23 cellular contexts compared by ENCODE assay signal in genomic region chr2:208135794-208136369, GRCh38. TPM values are rescaled to one million over a fixed set of nuclear protein-coding genes. Genes with fewer than 3 reads are reported as not detected.
"Had no signal": no experiment of that assay in that cellular context is flagged by ENCODE, and none has a peak within 500 bp of the region (broad histone marks: within the 10 kb centered on the region; RNA-seq: fewer than 3 reads in every experiment).

No MANE protein-coding gene starts in this region.

- H3K36me3 ChIP-seq: esophagus muscularis mucosa, tibial artery had no signal

- H3K4me3 Mint-ChIP-seq: activated CD4-positive, alpha-beta memory T cell treated with anti-CD3 and anti-CD28 coated beads for 36 hours; activated CD4-positive, alpha-beta T cell treated with anti-CD3 and anti-CD28 coated beads for 36 hours; activated CD8-positive, alpha-beta memory T cell treated with anti-CD3 and anti-CD28 coated beads, Interleukin-2, amount 10 ng/mL, durations not matched to agents 7 days and 5 days; brain; central memory CD8-positive, alpha-beta T cell; stimulated activated naive B cell treated with anti-CD40 and anti-IgM and Interleukin-4, amounts not matched to agents 10 μg/mL and 1 μg/mL and 100 μg/mL, for 72 hours; T-cell had no signal

- H3K4me1 Mint-ChIP-seq: stimulated activated naive B cell treated with anti-CD40 and anti-IgM and Interleukin-4, amounts not matched to agents 10 μg/mL and 1 μg/mL and 100 μg/mL, for 72 hours had no signal

- ATAC-seq: naive thymus-derived CD4-positive, alpha-beta T cell; psoas muscle had no signal

- H3K9me2 ChIP-seq: SK-N-SH had no signal

- H3K4me1 ChIP-seq: psoas muscle, tibial artery had no signal

- H3K36me3 Mint-ChIP-seq: activated CD4-positive, alpha-beta memory T cell treated with anti-CD3 and anti-CD28 coated beads for 36 hours; activated CD8-positive, alpha-beta memory T cell treated with anti-CD3 and anti-CD28 coated beads, Interleukin-2, amount 10 ng/mL, durations not matched to agents 7 days and 5 days; brain; stimulated activated naive B cell treated with anti-CD40 and anti-IgM and Interleukin-4, amounts not matched to agents 10 μg/mL and 1 μg/mL and 100 μg/mL, for 72 hours; T-cell had no signal

- H3K27me3 Mint-ChIP-seq: activated CD4-positive, alpha-beta T cell treated with anti-CD3 and anti-CD28 coated beads for 36 hours; T-cell had no signal

- H3K9me3 Mint-ChIP-seq: central memory CD8-positive, alpha-beta T cell had no signal

- H3K9me3 ChIP-seq: esophagus muscularis mucosa, psoas muscle, SK-N-SH, tibial artery had no signal

- DNase-seq: activated CD8-positive, alpha-beta memory T cell treated with anti-CD3 and anti-CD28 coated beads, Interleukin-2, amount 10 ng/mL, durations not matched to agents 7 days and 5 days; activated naive CD4-positive, alpha-beta T cell treated with anti-CD3 and anti-CD28 coated beads, Interleukin-2, amount 50 U/mL, for 16 hours; activated T-cell treated with anti-CD3 and anti-CD28 coated beads, Interleukin-2, amount 50 U/mL, for 1 hour; effector CD4-positive, alpha-beta T cell; hypothalamus; naive thymus-derived CD4-positive, alpha-beta T cell; psoas muscle; SK-N-SH; stimulated activated CD4-positive, alpha-beta T cell treated with anti-CD3 and anti-CD28 coated beads, Interleukin-4, amount 100 ng/mL, for 1 hour; stimulated activated naive B cell treated with anti-CD40 and anti-IgM and Interleukin-4, amounts not matched to agents 10 μg/mL and 1 μg/mL and 100 μg/mL, for 72 hours; T-cell; T1000; tibial artery had no signal

- H3K27ac ChIP-seq: coronary artery, psoas muscle, tibial artery had no signal

- H3K4me3 ChIP-seq: coronary artery, esophagus muscularis mucosa, psoas muscle, tibial artery had no signal

- H3K27ac Mint-ChIP-seq: activated CD4-positive, alpha-beta memory T cell treated with anti-CD3 and anti-CD28 coated beads for 36 hours; activated CD4-positive, alpha-beta T cell treated with anti-CD3 and anti-CD28 coated beads for 36 hours; brain; naive thymus-derived CD4-positive, alpha-beta T cell; stimulated activated naive B cell treated with anti-CD40 and anti-IgM and Interleukin-4, amounts not matched to agents 10 μg/mL and 1 μg/mL and 100 μg/mL, for 72 hours; T-cell had no signal

- H3K27me3 ChIP-seq: esophagus muscularis mucosa had no signal

- H3K4me2 ChIP-seq: SK-N-SH had no signal

RNA-seq across cellular contexts. Expression of gene CRYGC, which starts 6.3 kb away (rescaled TPM):
- total RNA-seq: activated CD4-positive, alpha-beta memory T cell treated with anti-CD3 and anti-CD28 coated beads for 36 hours; activated CD4-positive, alpha-beta T cell treated with anti-CD3 and anti-CD28 coated beads for 36 hours; activated CD8-positive, alpha-beta memory T cell treated with anti-CD3 and anti-CD28 coated beads, Interleukin-2, amount 10 ng/mL, durations not matched to agents 7 days and 5 days; esophagus muscularis mucosa; glomerular endothelial cell; mononuclear cell; naive thymus-derived CD4-positive, alpha-beta T cell; psoas muscle; subcutaneous adipose tissue; T-cell had no signal
- polyA plus RNA-seq: adipose tissue; naive thymus-derived CD4-positive, alpha-beta T cell; psoas muscle had no signal

RNA-seq across cellular contexts. Expression of gene CRYGB, which starts 10.1 kb away (rescaled TPM):
- total RNA-seq: activated CD4-positive, alpha-beta memory T cell treated with anti-CD3 and anti-CD28 coated beads for 36 hours; activated CD4-positive, alpha-beta T cell treated with anti-CD3 and anti-CD28 coated beads for 36 hours; activated CD8-positive, alpha-beta memory T cell treated with anti-CD3 and anti-CD28 coated beads, Interleukin-2, amount 10 ng/mL, durations not matched to agents 7 days and 5 days; esophagus muscularis mucosa; glomerular endothelial cell; mononuclear cell; naive thymus-derived CD4-positive, alpha-beta T cell; psoas muscle; subcutaneous adipose tissue; T-cell had no signal
- polyA plus RNA-seq: adipose tissue; naive thymus-derived CD4-positive, alpha-beta T cell; psoas muscle; SK-N-SH had no signal

RNA-seq across cellular contexts. Expression of gene CRYGD, which starts 11.6 kb away (rescaled TPM):
- total RNA-seq: activated CD4-positive, alpha-beta memory T cell treated with anti-CD3 and anti-CD28 coated beads for 36 hours; activated CD4-positive, alpha-beta T cell treated with anti-CD3 and anti-CD28 coated beads for 36 hours; activated CD8-positive, alpha-beta memory T cell treated with anti-CD3 and anti-CD28 coated beads, Interleukin-2, amount 10 ng/mL, durations not matched to agents 7 days and 5 days; esophagus muscularis mucosa; glomerular endothelial cell; mononuclear cell; naive thymus-derived CD4-positive, alpha-beta T cell; psoas muscle; subcutaneous adipose tissue; T-cell had no signal
- polyA plus RNA-seq: adipose tissue; naive thymus-derived CD4-positive, alpha-beta T cell; psoas muscle; SK-N-SH had no signal

RNA-seq across cellular contexts. Expression of gene CRYGA, which starts 27.5 kb away (rescaled TPM):
- total RNA-seq: activated CD4-positive, alpha-beta memory T cell treated with anti-CD3 and anti-CD28 coated beads for 36 hours; activated CD4-positive, alpha-beta T cell treated with anti-CD3 and anti-CD28 coated beads for 36 hours; activated CD8-positive, alpha-beta memory T cell treated with anti-CD3 and anti-CD28 coated beads, Interleukin-2, amount 10 ng/mL, durations not matched to agents 7 days and 5 days; esophagus muscularis mucosa; glomerular endothelial cell; mononuclear cell; naive thymus-derived CD4-positive, alpha-beta T cell; psoas muscle; subcutaneous adipose tissue; T-cell had no signal
- polyA plus RNA-seq: adipose tissue; naive thymus-derived CD4-positive, alpha-beta T cell; psoas muscle; SK-N-SH had no signal

RNA-seq across cellular contexts. Expression of gene C2orf80, which starts 53.9 kb away (rescaled TPM):
- total RNA-seq: activated CD4-positive, alpha-beta memory T cell treated with anti-CD3 and anti-CD28 coated beads for 36 hours; activated CD4-positive, alpha-beta T cell treated with anti-CD3 and anti-CD28 coated beads for 36 hours; activated CD8-positive, alpha-beta memory T cell treated with anti-CD3 and anti-CD28 coated beads, Interleukin-2, amount 10 ng/mL, durations not matched to agents 7 days and 5 days; esophagus muscularis mucosa; glomerular endothelial cell; mononuclear cell; naive thymus-derived CD4-positive, alpha-beta T cell; psoas muscle; subcutaneous adipose tissue; T-cell had no signal
- polyA plus RNA-seq: adipose tissue; naive thymus-derived CD4-positive, alpha-beta T cell; SK-N-SH had no signal
